8 cellular contexts compared by ENCODE assay signal in the genomic region with DNA sequence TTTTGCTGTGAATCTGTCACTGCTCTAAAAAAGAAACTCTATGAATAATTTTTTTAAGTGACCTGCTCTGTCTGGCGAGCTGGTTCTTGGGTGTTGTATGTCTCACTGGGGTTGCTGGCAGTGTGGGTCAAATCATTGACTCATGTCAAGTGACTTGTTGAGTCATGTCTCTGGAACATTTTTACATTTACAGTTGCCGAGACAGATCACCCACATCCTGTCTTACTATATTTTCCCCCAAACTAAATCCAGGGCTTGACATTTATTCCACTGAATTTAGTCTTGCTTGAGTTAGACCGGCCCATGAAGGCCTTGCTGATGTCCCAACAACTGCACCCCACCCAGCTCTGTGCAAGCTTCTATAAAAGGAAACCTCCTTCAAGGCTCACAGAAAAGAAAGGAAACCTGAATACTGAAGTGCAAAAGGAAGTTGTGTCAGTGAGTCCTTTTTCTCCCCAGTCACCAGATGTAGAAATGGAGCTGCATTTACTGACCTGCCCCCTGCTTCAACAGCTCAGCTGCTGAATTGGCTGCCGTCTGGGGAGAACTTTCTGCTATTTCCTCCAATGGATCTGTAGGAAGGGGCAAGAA.
A peak's percentile ranks its signal among the peaks of the same experiment; 100 is the strongest.
DNase-seq lines count a peak whose midpoint lies in the region; ATAC-seq, FAIRE-seq and TF ChIP-seq lines count a peak whose summit lies in the region.

No MANE protein-coding gene starts in this region.

- H3K36me3 Mint-ChIP-seq in osteocyte (ENCODE audit: unreplicated experiment) (peaks cover 73% of the 10 kb centered on the region), endodermal cell (ENCODE audit: low read depth) (peaks cover 42% of the 10 kb centered on the region)

- H3K27me3 ChIP-seq in GM12878 (replicated peaks in 1 of 2; ENCODE audit: control insufficient read depth in 2 of 2, insufficient read depth in 2 of 2, low read length in 1 of 2) (no peaks in the 10 kb centered on the region; a peak in 1 of 4 replicates), endodermal cell (ENCODE audit: control insufficient read depth, insufficient read depth, low read length, poor library complexity, severe bottlenecking) (no peaks in the 10 kb centered on the region)

- H4K20me1 ChIP-seq in GM12878 (ENCODE audit: control insufficient read depth, insufficient read depth), result no peaks in the 10 kb centered on the region

- H3K4me3 Mint-ChIP-seq in osteocyte (ENCODE audit: unreplicated experiment) (no peak overlapping the region), endodermal cell (no peak overlapping the region)

- FAIRE-seq in GM18507 (lab: Jason Lieb, UNC) (peak; percentile 90), GM12878 (lab: Jason Lieb, UNC) (no peak)

- POLR2A ChIA-PET in GM12878 (lab: Charles Lee), result no interaction called here

- H3K4me1 Mint-ChIP-seq in osteocyte (ENCODE audit: unreplicated experiment) (peaks cover 54% of the 10 kb centered on the region), endodermal cell (no peaks in the 10 kb centered on the region)

- peaks cover 12% of the 10 kb centered on the region for H3K4me1 ChIP-seq in GM12878 (ENCODE audit: control insufficient read depth, insufficient read depth, low read length)
- H3K4me1 ChIP-seq in endodermal cell (ENCODE audit: control insufficient read depth, insufficient read depth, low read length), result no peaks in the 10 kb centered on the region

- TF ChIP-seq RAD21 in GM12878 (IDR thresholded peaks at IDR 0.05; ENCODE audit: insufficient read depth, low read depth, low read length), result no peak

- intact Hi-C loops in GM12878 (cut with micrococcal nuclease; ENCODE audit: unreplicated experiment), result no loop called here

- CTCF ChIA-PET in GM12878 (lab: Yijun Ruan, JAX), result interaction anchor here (1.8 kb wide), 1 partner anchor 25 kb away, joined by 7 read pairs; no protein-coding TSS in a partner anchor

- H3K79me2 ChIP-seq in GM12878 (ENCODE audit: control insufficient read depth, insufficient read depth, low read length), result no peaks in the 10 kb centered on the region

- no TSS peak for BruUV-seq in GM12878 (replicated peaks; lab: Mats Ljungman, UMichigan)

- RAD21 ChIA-PET in GM12878 (lab: Charles Lee; ENCODE audit: unreplicated experiment), result no interaction called here

- TF ChIP-seq EP300 in GM12878 (IDR thresholded peaks at IDR 0.05; ENCODE audit: borderline replicate concordance in 1 of 2, control insufficient read depth in 1 of 2, low read depth in 2 of 2, low read length in 2 of 2), result no peak

- H3K9me3 Mint-ChIP-seq in osteocyte (ENCODE audit: unreplicated experiment) (no peaks in the 10 kb centered on the region), endodermal cell (no peaks in the 10 kb centered on the region)

- ATAC-seq in GM21737 (IDR thresholded peaks at IDR 0.05; ENCODE audit: unreplicated experiment) (peak; percentile 93), GM12878 (peak; percentile 74)

- H3K27ac Mint-ChIP-seq in osteocyte (ENCODE audit: unreplicated experiment) (peak overlapping the region; percentile 93), endodermal cell (no peak overlapping the region)

- no peak for TF ChIP-seq CTCF in GM12878 (IDR thresholded peaks at IDR 0.05 in 2 of 3, conservative IDR thresholded peaks at IDR 0.05 in 1 of 3; ENCODE audit: control insufficient read depth in 2 of 3, extremely low read depth in 1 of 3, insufficient read depth in 1 of 3, low read depth in 3 of 3, low read length in 3 of 3)
- TF ChIP-seq CTCF in osteocyte (IDR thresholded peaks at IDR 0.05), result no peak
- no peak for TF ChIP-seq CTCF in endodermal cell (conservative IDR thresholded peaks at IDR 0.05)

- in situ Hi-C loops in GM12878 (cut with MboI), result no loop called here

- H3K9ac ChIP-seq in GM12878 (ENCODE audit: control insufficient read depth, insufficient read depth, low read length), result no peak overlapping the region
- no peak overlapping the region for H3K9ac ChIP-seq in endodermal cell (ENCODE audit: extremely low read depth, low read length, poor library complexity, severe bottlenecking)

- TF ChIP-seq POLR2A in GM12878 (IDR thresholded peaks at IDR 0.05; ENCODE audit: low read depth, low read length), result no peak

- DNase-seq in GM18507 (ENCODE audit: extremely low spot score, insufficient read length, low read depth), result peak; percentile 26
- DNase-seq in Kasumi-1 (lab: John Stamatoyannopoulos, UW), result peak; percentile 85 to 90
- peak; percentile 50 for DNase-seq in GM12878 (ENCODE audit: low read depth, low spot score)
- DNase-seq in osteocyte (ENCODE audit: extremely low spot score, unreplicated experiment), result no peak
- no peak for DNase-seq in AML-193 (lab: John Stamatoyannopoulos, UW)
- no peak for DNase-seq in endodermal cell
- DNase-seq in NCI-H748 (lab: John Stamatoyannopoulos, UW; ENCODE audit: unreplicated experiment), result no peak

- no peaks in the 10 kb centered on the region for H3K9me3 ChIP-seq in GM12878 (replicated peaks; ENCODE audit: control insufficient read depth, insufficient read depth, low read length)
- no peaks in the 10 kb centered on the region for H3K9me3 ChIP-seq in endodermal cell (ENCODE audit: control insufficient read depth, low read length)

- H3K4me3 ChIP-seq in GM12878 (no peak overlapping the region; the same call in 1 of the 2 replicates), endodermal cell (ENCODE audit: low read length) (no peak overlapping the region)

- peak overlapping the region; percentile 60 for H3K4me2 ChIP-seq in GM12878 (ENCODE audit: control insufficient read depth, insufficient read depth)

- WGBS in GM12878 (ENCODE audit: insufficient coverage, insufficient replicate concordance, low lambda C conversion rate, missing lambda C conversion rate), result 14% methylated on average over 4 of the region's 4 CpGs
- WGBS in endodermal cell (ENCODE audit: insufficient coverage in 1 of 2, insufficient read length in 1 of 2), 2 experiments, result 91 to 100% methylated on average over 2 to 4 of the region's 4 CpGs

- H3K27me3 Mint-ChIP-seq in osteocyte (ENCODE audit: unreplicated experiment), result no peaks in the 10 kb centered on the region
- no peaks in the 10 kb centered on the region for H3K27me3 Mint-ChIP-seq in endodermal cell (ENCODE audit: insufficient read depth)

- SMC1A ChIA-PET in GM12878 (lab: Charles Lee; ENCODE audit: uncharacterized antibody, unreplicated experiment), result no interaction called here

- H3K27ac ChIP-seq in GM12878 (ENCODE audit: control insufficient read depth, insufficient read depth) (peak overlapping the region; percentile 60), endodermal cell (ENCODE audit: low read depth, low read length) (no peak overlapping the region)

- peak overlapping the region; percentile 71 for H2AFZ ChIP-seq in GM12878 (ENCODE audit: control insufficient read depth, low read depth, low read length)

- H3K36me3 ChIP-seq in GM12878 (ENCODE audit: control insufficient read depth in 2 of 2, insufficient read depth in 2 of 2, low read length in 1 of 2), result no peaks in the 10 kb centered on the region
- peaks cover 61% of the 10 kb centered on the region for H3K36me3 ChIP-seq in endodermal cell (ENCODE audit: control insufficient read depth, insufficient read depth, low read length)

TF ChIP-seq in GM12878, 131 proteins besides CTCF, POLR2A, EP300 and RAD21:
- TF ChIP-seq PML (IDR thresholded peaks at IDR 0.05; ENCODE audit: low read length) (0 out of 2 replicates have a peak, but pooled peaks have one; percentile 44), CREM (IDR thresholded peaks at IDR 0.05; ENCODE audit: low read depth) (peak; percentile 30; the same call in 1 of the 2 replicates), RUNX3 (IDR thresholded peaks at IDR 0.05; ENCODE audit: low read length) (peak; percentile 74), MEF2A (IDR thresholded peaks at IDR 0.05; ENCODE audit: insufficient read depth, low read depth, low read length) (0 out of 2 replicates have a peak, but pooled peaks have one; percentile 9), CREB1 (IDR thresholded peaks at IDR 0.05; ENCODE audit: low read depth) (0 out of 2 replicates have a peak, but pooled peaks have one; percentile 36), NR2F1 (conservative IDR thresholded peaks at IDR 0.05) (no peak), HDGF (IDR thresholded peaks at IDR 0.05) (no peak), NFIC (IDR thresholded peaks at IDR 0.05; ENCODE audit: low read depth, low read length) (peak; percentile 73; the same call in 1 of the 2 replicates)
- TF ChIP-seq, protein P1, sequence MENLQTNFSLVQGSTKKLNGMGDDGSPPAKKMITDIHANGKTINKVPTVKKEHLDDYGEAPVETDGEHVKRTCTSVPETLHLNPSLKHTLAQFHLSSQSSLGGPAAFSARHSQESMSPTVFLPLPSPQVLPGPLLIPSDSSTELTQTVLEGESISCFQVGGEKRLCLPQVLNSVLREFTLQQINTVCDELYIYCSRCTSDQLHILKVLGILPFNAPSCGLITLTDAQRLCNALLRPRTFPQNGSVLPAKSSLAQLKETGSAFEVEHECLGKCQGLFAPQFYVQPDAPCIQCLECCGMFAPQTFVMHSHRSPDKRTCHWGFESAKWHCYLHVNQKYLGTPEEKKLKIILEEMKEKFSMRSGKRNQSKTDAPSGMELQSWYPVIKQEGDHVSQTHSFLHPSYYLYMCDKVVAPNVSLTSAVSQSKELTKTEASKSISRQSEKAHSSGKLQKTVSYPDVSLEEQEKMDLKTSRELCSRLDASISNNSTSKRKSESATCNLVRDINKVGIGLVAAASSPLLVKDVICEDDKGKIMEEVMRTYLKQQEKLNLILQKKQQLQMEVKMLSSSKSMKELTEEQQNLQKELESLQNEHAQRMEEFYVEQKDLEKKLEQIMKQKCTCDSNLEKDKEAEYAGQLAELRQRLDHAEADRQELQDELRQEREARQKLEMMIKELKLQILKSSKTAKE (IDR thresholded peaks at IDR 0.05; ENCODE audit: low read depth, poor library complexity, severe bottlenecking), result peak; percentile 65
- TF ChIP-seq, protein P2, sequence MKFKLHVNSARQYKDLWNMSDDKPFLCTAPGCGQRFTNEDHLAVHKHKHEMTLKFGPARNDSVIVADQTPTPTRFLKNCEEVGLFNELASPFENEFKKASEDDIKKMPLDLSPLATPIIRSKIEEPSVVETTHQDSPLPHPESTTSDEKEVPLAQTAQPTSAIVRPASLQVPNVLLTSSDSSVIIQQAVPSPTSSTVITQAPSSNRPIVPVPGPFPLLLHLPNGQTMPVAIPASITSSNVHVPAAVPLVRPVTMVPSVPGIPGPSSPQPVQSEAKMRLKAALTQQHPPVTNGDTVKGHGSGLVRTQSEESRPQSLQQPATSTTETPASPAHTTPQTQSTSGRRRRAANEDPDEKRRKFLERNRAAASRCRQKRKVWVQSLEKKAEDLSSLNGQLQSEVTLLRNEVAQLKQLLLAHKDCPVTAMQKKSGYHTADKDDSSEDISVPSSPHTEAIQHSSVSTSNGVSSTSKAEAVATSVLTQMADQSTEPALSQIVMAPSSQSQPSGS (IDR thresholded peaks at IDR 0.05; ENCODE audit: low read length), result 0 out of 2 replicates have a peak, but pooled peaks have one; percentile 21

Comparison
In these comparisons a context has a peak if more than half of its experiments do, and no peak if none do; other contexts are left out.
1. DNase-seq: peak in GM18507 (single experiment), Kasumi-1 (2 of 2) and GM12878 (single experiment); none in osteocyte (single experiment), AML-193 (0 of 2), endodermal cell (single experiment) and NCI-H748 (single experiment).